Comparison of ENCODE assay signal across 30 cellular contexts in genomic region chr7:511476-512145, GRCh38. TPM values are rescaled to one million over a fixed set of nuclear protein-coding genes. Genes with fewer than 3 reads are reported as not detected.
DNase-seq lines count a peak whose midpoint lies in the region; ATAC-seq, FAIRE-seq and TF ChIP-seq lines count a peak whose summit lies in the region.
"Had no signal": no experiment of that assay in that cellular context is flagged by ENCODE, and none has a peak within 500 bp of the region (broad histone marks: within the 10 kb centered on the region; RNA-seq: fewer than 3 reads in every experiment).

No MANE protein-coding gene starts in this region.

- H2BK5ac ChIP-seq in H1 (ENCODE audit: low read depth, low read length), result 0 out of 2 replicates have a peak overlapping the region, but pooled peaks have one; percentile 60

- H3K23me2 ChIP-seq in H1 (ENCODE audit: low read depth, low read length), result no peaks in the 10 kb centered on the region; the same call in 1 of the 2 replicates

- no peak overlapping the region for H2AFZ ChIP-seq in H1 (ENCODE audit: low read length)

- POLR2A ChIA-PET in H1 (lab: Charles Lee; ENCODE audit: partially characterized antibody), result interaction anchor here (1.4 kb wide), 1 partner anchor 76 kb away, joined by 3 read pairs; no protein-coding TSS in a partner anchor

- FAIRE-seq in H1 (lab: Jason Lieb, UNC), result no peak
- FAIRE-seq: A549, colon, GM12878 had no signal

- no peak overlapping the region for H3K18ac ChIP-seq in H1 (ENCODE audit: extremely low read depth, low read length)

- H3K4me2 ChIP-seq in H1 (ENCODE audit: insufficient read depth in 1 of 2, low read depth in 2 of 2, low read length in 2 of 2), result no peak overlapping the region
- H3K4me2 ChIP-seq: A549, smooth muscle cell had no signal

- no peak for TF ChIP-seq CTCF in heart left ventricle (IDR thresholded peaks at IDR 0.05)
- TF ChIP-seq CTCF in right atrium auricular region (IDR thresholded peaks at IDR 0.05), result no peak
- TF ChIP-seq CTCF in H1 (IDR thresholded peaks at IDR 0.05; ENCODE audit: control extremely low read depth in 1 of 3, insufficient read depth in 1 of 3, low read depth in 1 of 3, low read length in 3 of 3), result no peak
- TF ChIP-seq CTCF in lower lobe of right lung (IDR thresholded peaks at IDR 0.05), result no peak
- no peak for TF ChIP-seq CTCF in upper lobe of right lung (IDR thresholded peaks at IDR 0.05)
- TF ChIP-seq CTCF in thyroid gland (IDR thresholded peaks at IDR 0.05), result no peak

- peaks cover 0 to 45% (median 30%) of the 10 kb centered on the region in 9 donors for H3K36me3 ChIP-seq in heart left ventricle
- H3K36me3 ChIP-seq in right atrium auricular region, result peaks cover 53% of the 10 kb centered on the region
- H3K36me3 ChIP-seq in H1 (ENCODE audit: control insufficient read depth in 2 of 4, insufficient read depth in 4 of 4, low read length in 3 of 4), result peaks cover 0 to 17% (median 6%) of the 10 kb centered on the region in 4 experiments; a peak in 6 of 8 replicates
- peaks cover 27% of the 10 kb centered on the region for H3K36me3 ChIP-seq in lower lobe of right lung
- H3K36me3 ChIP-seq in upper lobe of right lung, result peaks cover 14% of the 10 kb centered on the region
- peaks cover 2 to 3% of the 10 kb centered on the region in 2 donors for H3K36me3 ChIP-seq in thyroid gland
- H3K36me3 ChIP-seq: BE2C had no signal

- ATAC-seq in heart left ventricle (no peak), lower lobe of right lung (no peak), upper lobe of right lung (no peak), HG03045 (IDR thresholded peaks at IDR 0.05; ENCODE audit: unreplicated experiment) (no peak)
- no peak for ATAC-seq in activated naive CD4-positive, alpha-beta T cell treated with anti-CD3 and anti-CD28 coated beads, Interleukin-2, amount 50 U/mL, for 72 hours
- ATAC-seq: activated T-helper 17 cell treated with anti-CD3 and anti-CD28 coated beads, Interleukin-2, amount 50 U/mL, for 72 hours; GM12878; heart right ventricle had no signal

- no peaks in the 10 kb centered on the region for H3K9me3 Mint-ChIP-seq in activated naive CD4-positive, alpha-beta T cell treated with anti-CD3 and anti-CD28 coated beads, Interleukin-2, amount 50 U/mL, for 72 hours
- H3K9me3 Mint-ChIP-seq: activated CD4-positive, alpha-beta T cell treated with anti-CD3 and anti-CD28 coated beads, Interleukin-2, amount 10 ng/mL, durations not matched to agents 7 days and 5 days; activated T-helper 17 cell treated with anti-CD3 and anti-CD28 coated beads, Interleukin-2, amount 50 U/mL, for 72 hours; endodermal cell had no signal

- no peak overlapping the region for H3K23ac ChIP-seq in H1 (ENCODE audit: insufficient read length)

- DNase-seq in heart left ventricle, result peak in 3 of 5 donors; percentile 9 to 52 (median 20)
- no peak for DNase-seq in right atrium auricular region (ENCODE audit: low spot score)
- no peak for DNase-seq in H1 (ENCODE audit: low read depth in 1 of 2, low spot score in 2 of 2)
- peak; percentile 44 for DNase-seq in lower lobe of right lung
- peak; percentile 68 for DNase-seq in upper lobe of right lung
- no peak for DNase-seq in thyroid gland
- DNase-seq in activated naive CD4-positive, alpha-beta T cell treated with anti-CD3 and anti-CD28 coated beads, Interleukin-2, amount 50 U/mL, for 72 hours (ENCODE audit: low spot score in 2 of 2), result no peak
- DNase-seq: activated CD4-positive, alpha-beta T cell treated with anti-CD3 and anti-CD28 coated beads, Interleukin-2, amount 10 ng/mL, durations not matched to agents 7 days and 5 days; BE2C; DND-41; endodermal cell; NCI-H1105; NCI-H2081 treated with DMSO at 0.1 percent for 48 hours; NCI-H510A treated with DMSO at 0.1 percent for 48 hours; NK-92 treated with Interleukin-12 subunit alpha and Interleukin-12 subunit beta, amount 100 ng/mL, for 24 hours; stimulated activated CD4-positive, alpha-beta T cell treated with anti-CD3 and anti-CD28 coated beads, Interleukin-2, amount 100 ng/mL, for 48 hours; stimulated activated naive CD4-positive, alpha-beta T cell treated with Interleukin-2 at 50 U/mL for 16 hours; T-helper 2 cell; transverse colon had no signal

- CTCF ChIA-PET in H1 (lab: Charles Lee; ENCODE audit: partially characterized antibody), result no interaction called here

- H4K5ac ChIP-seq in H1 (ENCODE audit: insufficient read length, low read depth, low read length), result no peak overlapping the region

- H3K79me2 ChIP-seq in H1 (ENCODE audit: control insufficient read depth in 1 of 2, insufficient read depth in 2 of 2, low read length in 2 of 2), result peaks cover 0 to 44% of the 10 kb centered on the region in 2 experiments; a peak in 3 of 4 replicates

- H3K9me3 ChIP-seq in heart left ventricle, result no peaks in the 10 kb centered on the region
- no peaks in the 10 kb centered on the region for H3K9me3 ChIP-seq in right atrium auricular region
- H3K9me3 ChIP-seq in H1 (ENCODE audit: insufficient read depth in 2 of 2, low read depth in 1 of 2, low read length in 1 of 2), result no peaks in the 10 kb centered on the region
- H3K9me3 ChIP-seq in lower lobe of right lung, result no peaks in the 10 kb centered on the region
- no peaks in the 10 kb centered on the region for H3K9me3 ChIP-seq in upper lobe of right lung
- no peaks in the 10 kb centered on the region for H3K9me3 ChIP-seq in thyroid gland
- H3K9me3 ChIP-seq: A549, BE2C, heart right ventricle, left lung, transverse colon had no signal

- H2BK120ac ChIP-seq in H1 (replicated peaks; ENCODE audit: low read depth, low read length), result no peak overlapping the region

- H3K27me3 ChIP-seq in heart left ventricle, result peaks cover 0 to 7% (median 0%) of the 10 kb centered on the region in 9 donors
- no peaks in the 10 kb centered on the region for H3K27me3 ChIP-seq in right atrium auricular region
- no peaks in the 10 kb centered on the region for H3K27me3 ChIP-seq in H1 (replicated peaks in 1 of 4; ENCODE audit: control insufficient read depth in 3 of 4, extremely low read depth in 1 of 4, insufficient read depth in 3 of 4, low read length in 3 of 4)
- H3K27me3 ChIP-seq in lower lobe of right lung (ENCODE audit: low read depth), result no peaks in the 10 kb centered on the region
- no peaks in the 10 kb centered on the region for H3K27me3 ChIP-seq in upper lobe of right lung
- no peaks in the 10 kb centered on the region for H3K27me3 ChIP-seq in thyroid gland
- H3K27me3 ChIP-seq: transverse colon had no signal

- H2AK5ac ChIP-seq in H1 (ENCODE audit: low read depth, low read length), result no peak overlapping the region

- no peak for TF ChIP-seq RAD21 in H1 (IDR thresholded peaks at IDR 0.05 in 1 of 2, conservative IDR thresholded peaks at IDR 0.05 in 1 of 2; ENCODE audit: low read depth in 2 of 2, low read length in 2 of 2)

- H3K4me1 ChIP-seq in heart left ventricle (peaks cover 0 to 45% (median 24%) of the 10 kb centered on the region in 12 donors), right atrium auricular region (peaks cover 0 to 49% of the 10 kb centered on the region in 2 donors), H1 (replicated peaks in 1 of 4; ENCODE audit: control insufficient read depth in 3 of 4, insufficient read depth in 4 of 4, low read length in 3 of 4) (peaks cover 6 to 35% (median 15%) of the 10 kb centered on the region in 4 experiments), lower lobe of right lung (peaks cover 39% of the 10 kb centered on the region), upper lobe of right lung (peaks cover 16% of the 10 kb centered on the region), thyroid gland (peaks cover 14 to 25% of the 10 kb centered on the region in 2 donors)
- H3K4me1 ChIP-seq: BE2C had no signal

- no peak overlapping the region for H3K4ac ChIP-seq in H1 (replicated peaks; ENCODE audit: insufficient read length, low read depth, low read length)

- TF ChIP-seq POLR2A in heart left ventricle (IDR thresholded peaks at IDR 0.05), result no peak
- TF ChIP-seq POLR2A in H1 (IDR thresholded peaks at IDR 0.05; ENCODE audit: control extremely low read depth in 1 of 2, low read depth in 2 of 2, low read length in 2 of 2), result no peak
- no peak for TF ChIP-seq POLR2A in thyroid gland (IDR thresholded peaks at IDR 0.05)

- H4K20me1 ChIP-seq in H1 (replicated peaks in 1 of 2; ENCODE audit: control insufficient read depth in 1 of 2, insufficient read depth in 2 of 2, low read length in 2 of 2), result peaks cover 7 to 14% of the 10 kb centered on the region in 2 experiments

- H3K4me3 ChIP-seq in heart left ventricle, result no peak overlapping the region
- no peak overlapping the region for H3K4me3 ChIP-seq in right atrium auricular region
- H3K4me3 ChIP-seq in H1 (ENCODE audit: extremely low read depth in 1 of 4, insufficient read depth in 2 of 4, low read depth in 3 of 4, low read length in 4 of 4), result no peak overlapping the region
- no peak overlapping the region for H3K4me3 ChIP-seq in lower lobe of right lung
- no peak overlapping the region for H3K4me3 ChIP-seq in upper lobe of right lung
- no peak overlapping the region for H3K4me3 ChIP-seq in thyroid gland (replicated peaks in 1 of 3)
- H3K4me3 ChIP-seq: A549, GM12878, heart right ventricle, left lung, SK-N-MC, smooth muscle cell, transverse colon had no signal

- H3K27ac Mint-ChIP-seq in activated naive CD4-positive, alpha-beta T cell treated with anti-CD3 and anti-CD28 coated beads, Interleukin-2, amount 50 U/mL, for 72 hours, result no peak overlapping the region
- H3K27ac Mint-ChIP-seq: activated CD4-positive, alpha-beta T cell treated with anti-CD3 and anti-CD28 coated beads, Interleukin-2, amount 10 ng/mL, durations not matched to agents 7 days and 5 days; activated naive CD8-positive, alpha-beta T cell; activated T-helper 17 cell treated with anti-CD3 and anti-CD28 coated beads, Interleukin-2, amount 50 U/mL, for 72 hours had no signal

- peak overlapping the region; percentile 79 for H4K91ac ChIP-seq in H1 (replicated peaks; ENCODE audit: insufficient read length, low read length)

- H3K79me1 ChIP-seq in H1 (ENCODE audit: low read depth, low read length), result no peaks in the 10 kb centered on the region; the same call in none of the 2 replicates

- no peak for TF ChIP-seq EP300 in H1 (IDR thresholded peaks at IDR 0.05; ENCODE audit: borderline replicate concordance in 1 of 2, low read depth in 2 of 2, low read length in 2 of 2)

- no peak overlapping the region for H3K14ac ChIP-seq in H1 (ENCODE audit: insufficient read length)

- intact Hi-C loops in heart left ventricle (cut with DNase I) (loop anchor here in 5 of 10 donors (5.0 to 10.0 kb wide), 5 partner anchors 143 to 363 kb away; partner anchors contain the start of gene GET4 (in 1 of the 5)), lower lobe of right lung (cut with DNase I) (no loop called here), upper lobe of right lung (cut with DNase I) (no loop called here), thyroid gland (cut with DNase I) (no loop called here)

- no peaks in the 10 kb centered on the region for H3K36me3 Mint-ChIP-seq in activated naive CD4-positive, alpha-beta T cell treated with anti-CD3 and anti-CD28 coated beads, Interleukin-2, amount 50 U/mL, for 72 hours
- H3K36me3 Mint-ChIP-seq: activated naive CD8-positive, alpha-beta T cell had no signal

- H3K56ac ChIP-seq in H1 (replicated peaks; ENCODE audit: insufficient read length, low read depth, low read length), result no peak overlapping the region

- H4K8ac ChIP-seq in H1 (ENCODE audit: extremely low read depth, insufficient read depth, low read length), result peak overlapping the region; percentile 28; the same call in 1 of the 2 replicates

- no peak overlapping the region for H2BK20ac ChIP-seq in H1 (ENCODE audit: low read length)

- WGBS in heart left ventricle, 4 donors, result 94 to 95% (median 94%) methylated on average over 24 to 25 of the region's 25 CpGs
- 94% methylated on average over 8 of the region's 25 CpGs; no CpG with 5 or more reads in 1 of the 2 experiments for WGBS in H1 (ENCODE audit: extremely low coverage in 1 of 2, insufficient coverage in 1 of 2, insufficient read length in 1 of 2, insufficient replicate concordance in 2 of 2, low coverage in 1 of 2, low lambda C conversion rate in 2 of 2, missing lambda C conversion rate in 1 of 2), 2 experiments
- WGBS in thyroid gland, 2 donors, result 92 to 94% methylated on average over 24 to 25 of the region's 25 CpGs

- no peak overlapping the region for H3K9ac ChIP-seq in H1 (replicated peaks in 1 of 4; ENCODE audit: extremely low read depth in 1 of 4, low read depth in 3 of 4, low read length in 3 of 4)

- H3K27ac ChIP-seq in heart left ventricle, result peak overlapping the region in 1 of 12 donors; percentile 57
- H3K27ac ChIP-seq in right atrium auricular region, result no peak overlapping the region
- H3K27ac ChIP-seq in H1 (ENCODE audit: low read depth, low read length), result 0 out of 2 replicates have a peak overlapping the region, but pooled peaks have one; percentile 15
- no peak overlapping the region for H3K27ac ChIP-seq in lower lobe of right lung
- no peak overlapping the region for H3K27ac ChIP-seq in upper lobe of right lung
- H3K27ac ChIP-seq in thyroid gland, result no peak overlapping the region
- H3K27ac ChIP-seq: heart right ventricle, left lung, SK-N-MC, VCaP had no signal

- no peak overlapping the region for H2BK12ac ChIP-seq in H1 (ENCODE audit: low read depth, low read length)

- H2BK15ac ChIP-seq in H1 (ENCODE audit: low read length), result no peak overlapping the region

RNA-seq across cellular contexts. Expression of gene PDGFA, which starts 8.0 kb away (rescaled TPM):
- 10 to 100 TPM; 19.4 to 50.9 (median 23.3) TPM for total RNA-seq in heart left ventricle
- polyA plus RNA-seq in heart left ventricle, result 10 to 100 TPM; 11.8 to 17.9 TPM
- total RNA-seq in right atrium auricular region, result 10 to 100 TPM; 31.8 to 34.2 TPM
- total RNA-seq in H1 (2021; fragmentation: NEBNext Ultra II Directional; extraction: Animal tissue kit (Norgen Biotek cat#: 25700)), result 38.0 and 43.0 TPM in 2 replicates
- 21.1 and 22.3 TPM in 2 replicates for polyA plus RNA-seq in H1 (2011; rRNA removed)
- polyA plus RNA-seq in H1 (2011; cell fraction: cytosol; rRNA removed), result 18.1 TPM
- 42.6 TPM for polyA plus RNA-seq in H1 (2011; cell fraction: nucleus; rRNA removed)
- polyA plus RNA-seq in H1 (2012, experiment 1 of 2), result 42.0 to 59.5 TPM (median 51.8 TPM) in 4 replicates
- 33.3 TPM for polyA plus RNA-seq in H1 (2012, experiment 2 of 2)
- polyA plus RNA-seq in H1 (2013, experiment 1 of 2), result 34.8 TPM
- polyA plus RNA-seq in H1 (2013, experiment 2 of 2), result 38.8 TPM
- 46.5 and 53.1 TPM in 2 replicates for polyA minus RNA-seq in H1 (2011; rRNA and poly(A)+ RNA removed)
- 78.2 TPM for polyA minus RNA-seq in H1 (2011; cell fraction: cytosol; rRNA and poly(A)+ RNA removed)
- polyA minus RNA-seq in H1 (2011; cell fraction: nucleus; rRNA and poly(A)+ RNA removed), result 31.0 TPM
- 27.1 TPM for total RNA-seq in lower lobe of right lung
- 57.1 TPM for total RNA-seq in upper lobe of right lung
- total RNA-seq in thyroid gland, result 10 to 100 TPM in 2 of 4 donors, 1 to 10 TPM in 2; 6.6 to 20.0 (median 10.8) TPM
- total RNA-seq in activated naive CD4-positive, alpha-beta T cell treated with anti-CD3 and anti-CD28 coated beads, Interleukin-2, amount 50 U/mL, for 72 hours, result 10 to 100 TPM in 1 of 2 donors, 1 to 10 TPM in 1; 8.4 to 11.7 TPM

Comparison
In these comparisons a context has a peak if more than half of its experiments do, and no peak if none do; other contexts are left out.
1. DNase-seq: peak in heart left ventricle (3 of 5), lower lobe of right lung (single experiment) and upper lobe of right lung (single experiment); none in right atrium auricular region (single experiment), H1 (0 of 2), thyroid gland (0 of 2) and activated naive CD4-positive, alpha-beta T cell treated with anti-CD3 and anti-CD28 coated beads, Interleukin-2, amount 50 U/mL, for 72 hours (0 of 2).